8 cellular contexts compared by ENCODE assay signal in the genomic region with DNA sequence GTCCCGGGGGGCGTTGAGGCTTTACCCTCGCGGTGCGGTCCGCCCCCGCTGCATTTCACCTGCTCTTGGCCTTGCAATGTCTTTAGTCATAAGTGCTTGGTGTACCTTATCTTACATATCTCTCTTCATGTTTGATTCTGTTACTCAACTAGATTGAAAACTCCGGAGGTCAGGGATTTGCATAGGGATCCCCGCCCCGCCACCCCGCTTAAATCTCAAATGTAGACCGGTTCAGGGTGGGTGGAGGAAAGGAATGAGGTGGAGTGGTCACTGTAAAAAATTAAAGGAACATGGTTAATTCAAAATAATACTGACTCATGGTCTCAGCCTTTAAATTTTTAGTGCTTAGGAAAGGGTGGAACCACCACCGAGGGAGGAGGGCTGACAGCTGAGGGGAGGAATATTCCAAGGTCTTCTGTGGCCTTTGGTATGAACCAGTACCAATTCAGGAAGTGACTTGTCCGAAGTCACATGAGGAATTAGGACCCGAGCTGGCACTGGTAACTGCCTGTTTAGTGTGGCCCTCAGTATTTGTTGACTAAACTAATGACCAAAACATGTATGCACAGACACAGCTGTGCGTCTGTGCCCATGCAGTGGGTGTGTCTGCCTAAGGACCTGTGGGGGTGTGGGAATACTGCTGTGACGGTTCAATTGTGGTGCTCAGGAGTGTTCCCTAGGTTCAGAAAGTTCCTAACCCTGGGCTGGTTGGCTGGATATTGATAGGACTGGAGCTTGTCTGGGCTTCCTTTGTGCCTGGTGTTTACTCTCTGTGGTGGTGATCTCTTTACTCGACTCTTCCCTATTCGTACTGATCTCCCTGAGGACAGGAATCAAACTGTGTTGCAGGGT. TPM values are rescaled to one million over a fixed set of nuclear protein-coding genes. Genes with fewer than 3 reads are reported as not detected.
A peak's percentile ranks its signal among the peaks of the same experiment; 100 is the strongest.
DNase-seq lines count a peak whose midpoint lies in the region; ATAC-seq and TF ChIP-seq lines count a peak whose summit lies in the region.

No MANE protein-coding gene starts in this region.

- ATAC-seq in GM23338 (peak; percentile 5; the same call in 2 of the 3 replicates), activated B cell treated with CpG ODN at 0.5 μM for 24 hours (ENCODE audit: low read depth) (peak; percentile 28), HG03108 (IDR thresholded peaks at IDR 0.05; ENCODE audit: unreplicated experiment) (no peak)

- H3K9ac ChIP-seq in muscle layer of colon (ENCODE audit: low read length) (peak overlapping the region; percentile 76), subcutaneous abdominal adipose tissue (ENCODE audit: low read length in 5 of 5) (peak overlapping the region; percentile 90 to 96 (median 93))

- no peaks in the 10 kb centered on the region for H3K9me3 Mint-ChIP-seq in GM23338
- no peaks in the 10 kb centered on the region for H3K9me3 Mint-ChIP-seq in activated B cell treated with CpG ODN at 0.5 μM for 24 hours

- H3K4me1 Mint-ChIP-seq in GM23338 (peaks cover 24% of the 10 kb centered on the region), activated B cell treated with CpG ODN at 0.5 μM for 24 hours (peaks cover 36% of the 10 kb centered on the region)

- H3K36me3 Mint-ChIP-seq in GM23338 (ENCODE audit: low read depth) (peaks cover 3% of the 10 kb centered on the region; the same call in 1 of the 3 replicates), activated B cell treated with CpG ODN at 0.5 μM for 24 hours (ENCODE audit: low read depth) (peaks cover 26% of the 10 kb centered on the region)

- H3K27ac ChIP-seq in GM23338 (ENCODE audit: low read depth): peak overlapping the region; percentile 79
- peak overlapping the region; percentile 94 for H3K27ac ChIP-seq in muscle layer of colon (ENCODE audit: low read depth, low read length)
- peak overlapping the region; percentile 94 for H3K27ac ChIP-seq in subcutaneous abdominal adipose tissue (ENCODE audit: low read depth, low read length)

- H3K9me2 ChIP-seq in GM23338 (ENCODE audit: insufficient read depth): no peaks in the 10 kb centered on the region

- H2AFZ ChIP-seq in GM23338: 0 out of 2 replicates have a peak overlapping the region, but pooled peaks have one; percentile 43

- H3K4me3 ChIP-seq in GM23338 (peak overlapping the region; percentile 100), epithelial cell of esophagus (ENCODE audit: low read length) (peak overlapping the region; percentile 91), muscle layer of colon (ENCODE audit: low read depth in 1 of 2, low read length in 2 of 2) (peak overlapping the region; percentile 87 to 88), subcutaneous abdominal adipose tissue (ENCODE audit: low read depth in 1 of 5, low read length in 5 of 5) (peak overlapping the region; percentile 70 to 98 (median 88))

- POLR2A ChIA-PET in activated B cell treated with CpG ODN at 0.5 μM for 24 hours (lab: Charles Lee): interaction anchor here (5.1 kb wide), 1 partner anchor 13 kb away, joined by 82 read pairs; a partner anchor contains a TSS

- H3K27me3 ChIP-seq in GM23338 (ENCODE audit: insufficient read depth) (no peaks in the 10 kb centered on the region), muscle layer of colon (ENCODE audit: control insufficient read depth in 1 of 2, insufficient read depth in 2 of 2, low read length in 2 of 2) (no peaks in the 10 kb centered on the region), subcutaneous abdominal adipose tissue (ENCODE audit: control insufficient read depth in 5 of 5, insufficient read depth in 4 of 5, low read length in 5 of 5) (no peaks in the 10 kb centered on the region)

- no peaks in the 10 kb centered on the region for H3F3A ChIP-seq in GM23338 (replicated peaks; ENCODE audit: low read depth)

- H3K4me3 Mint-ChIP-seq in GM23338 (peak overlapping the region; percentile 89), activated B cell treated with CpG ODN at 0.5 μM for 24 hours (peak overlapping the region; percentile 96)

- H3K36me3 ChIP-seq in GM23338 (ENCODE audit: insufficient read depth) (no peaks in the 10 kb centered on the region), muscle layer of colon (ENCODE audit: insufficient read depth, low read length) (peaks cover 4% of the 10 kb centered on the region), subcutaneous abdominal adipose tissue (ENCODE audit: control insufficient read depth in 5 of 5, insufficient read depth in 5 of 5, low read length in 5 of 5) (no peaks in the 10 kb centered on the region)

- DNase-seq in GM13977 (ENCODE audit: low spot score): peak; percentile 60
- DNase-seq in GM23338 (ENCODE audit: low spot score): peak; percentile 30
- peak; percentile 85 for DNase-seq in LHCN-M2 (ENCODE audit: low read depth)
- DNase-seq in activated B cell treated with CpG ODN at 0.5 μM for 24 hours: peak; percentile 36
- peak; percentile 65 for DNase-seq in epithelial cell of esophagus (ENCODE audit: low read depth)

- CTCF ChIA-PET in activated B cell treated with CpG ODN at 0.5 μM for 24 hours (lab: Charles Lee): no interaction called here

- peaks cover 50% of the 10 kb centered on the region for H4K20me1 ChIP-seq in GM23338 (replicated peaks; ENCODE audit: insufficient read depth)

- no peak for TF ChIP-seq CTCF in GM13977 (IDR thresholded peaks at IDR 0.05; ENCODE audit: extremely low read depth, insufficient read depth, missing control alignments)
- TF ChIP-seq CTCF in GM23338 (conservative IDR thresholded peaks at IDR 0.05; ENCODE audit: low read depth in 2 of 2): no peak
- TF ChIP-seq CTCF in activated B cell treated with CpG ODN at 0.5 μM for 24 hours (IDR thresholded peaks at IDR 0.05): no peak
- TF ChIP-seq CTCF in epithelial cell of esophagus (IDR thresholded peaks at IDR 0.05; ENCODE audit: insufficient read depth, low read depth, low read length, missing control alignments): no peak

- no peaks in the 10 kb centered on the region for H3K9me3 ChIP-seq in muscle layer of colon (ENCODE audit: low read length)
- no peaks in the 10 kb centered on the region for H3K9me3 ChIP-seq in subcutaneous abdominal adipose tissue (ENCODE audit: control insufficient read depth in 5 of 5, low read length in 5 of 5)

- peak overlapping the region; percentile 100 for H3K4me2 ChIP-seq in GM23338

- in situ Hi-C loops in GM13977 (cut with MboI; ENCODE audit: low pct_unique_long_range_greater_than_20kb, low sequenced_read_pairs, unreplicated experiment): no loop called here

- intact Hi-C loops in activated B cell treated with CpG ODN at 0.5 μM for 24 hours (cut with micrococcal nuclease): loop anchor here (1.0 to 2.0 kb wide), 6 partner anchors 13 to 925 kb away; a partner anchor contains a TSS

- H3K4me1 ChIP-seq in GM23338 (ENCODE audit: insufficient read depth) (peaks cover 22% of the 10 kb centered on the region; the same call in 1 of the 2 replicates), muscle layer of colon (ENCODE audit: insufficient read depth, low read length) (peaks cover 23% of the 10 kb centered on the region), subcutaneous abdominal adipose tissue (ENCODE audit: control insufficient read depth in 5 of 5, insufficient read depth in 5 of 5, low read length in 5 of 5) (peaks cover 7 to 30% (median 27%) of the 10 kb centered on the region in 5 donors)

- H3K79me2 ChIP-seq in GM23338 (replicated peaks; ENCODE audit: insufficient read depth): peaks cover 59% of the 10 kb centered on the region

- peak overlapping the region; percentile 79 for H3K27ac Mint-ChIP-seq in GM23338
- peak overlapping the region; percentile 91 for H3K27ac Mint-ChIP-seq in activated B cell treated with CpG ODN at 0.5 μM for 24 hours

- H3K27me3 Mint-ChIP-seq in GM23338 (ENCODE audit: insufficient read depth, low read depth, poor library complexity) (peaks cover 13% of the 10 kb centered on the region), activated B cell treated with CpG ODN at 0.5 μM for 24 hours (no peaks in the 10 kb centered on the region)

TF ChIP-seq in GM23338, 12 proteins besides CTCF, POLR2A, EP300 and RAD21 (continues in another document):
- TF ChIP-seq, protein P1, sequence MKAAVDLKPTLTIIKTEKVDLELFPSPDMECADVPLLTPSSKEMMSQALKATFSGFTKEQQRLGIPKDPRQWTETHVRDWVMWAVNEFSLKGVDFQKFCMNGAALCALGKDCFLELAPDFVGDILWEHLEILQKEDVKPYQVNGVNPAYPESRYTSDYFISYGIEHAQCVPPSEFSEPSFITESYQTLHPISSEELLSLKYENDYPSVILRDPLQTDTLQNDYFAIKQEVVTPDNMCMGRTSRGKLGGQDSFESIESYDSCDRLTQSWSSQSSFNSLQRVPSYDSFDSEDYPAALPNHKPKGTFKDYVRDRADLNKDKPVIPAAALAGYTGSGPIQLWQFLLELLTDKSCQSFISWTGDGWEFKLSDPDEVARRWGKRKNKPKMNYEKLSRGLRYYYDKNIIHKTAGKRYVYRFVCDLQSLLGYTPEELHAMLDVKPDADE (IDR thresholded peaks at IDR 0.05): no peak
- no peak for TF ChIP-seq NANOG (IDR thresholded peaks at IDR 0.05; ENCODE audit: borderline replicate concordance)

RNA-seq across cellular contexts. Expression of a gene that starts 1.0 kb away (rescaled TPM):
- total RNA-seq in GM23338 (2014; rRNA removed; shearing (Covaris generic)): 95.5 and 99.2 TPM in 2 replicates
- 33.4 and 39.8 TPM in 2 replicates for polyA plus RNA-seq in GM23338 (2016; fragmentation: Nextera tagmentation; extraction: Ambion mirVana)
- total RNA-seq in LHCN-M2 (2014; rRNA removed) (134 and 140 TPM in 2 replicates), activated B cell treated with CpG ODN at 0.5 μM for 24 hours (32.3 and 33.6 TPM in 2 replicates)
- polyA plus RNA-seq in LHCN-M2 (2012): 89.3 TPM

RNA-seq across cellular contexts. Expression of a gene that starts 12.9 kb away (rescaled TPM):
- 70.5 and 76.8 TPM in 2 replicates for total RNA-seq in GM23338 (2014; rRNA removed; shearing (Covaris generic))
- 18.8 and 19.1 TPM in 2 replicates for polyA plus RNA-seq in GM23338 (2016; fragmentation: Nextera tagmentation; extraction: Ambion mirVana)
- total RNA-seq in LHCN-M2 (2014; rRNA removed) (108 and 124 TPM in 2 replicates), activated B cell treated with CpG ODN at 0.5 μM for 24 hours (59.9 and 62.5 TPM in 2 replicates)
- polyA plus RNA-seq in LHCN-M2 (2012): 48.7 TPM

Comparison
In these comparisons a context has a peak if more than half of its experiments do, and no peak if none do; other contexts are left out.
1. DNase-seq: peak in every context shown above with its lines; median percentile 85 in LHCN-M2; 65 in epithelial cell of esophagus; 60 in GM13977; 36 in activated B cell treated with CpG ODN at 0.5 μM for 24 hours; 30 in GM23338.